22 cellular contexts compared by ENCODE assay signal in genomic region chr13:112651750-112652511, GRCh38. TPM values are rescaled to one million over a fixed set of nuclear protein-coding genes. Genes with fewer than 3 reads are reported as not detected.
A peak's percentile ranks its signal among the peaks of the same experiment; 100 is the strongest.
DNase-seq lines count a peak whose midpoint lies in the region; ATAC-seq and TF ChIP-seq lines count a peak whose summit lies in the region.
"Had no signal": no experiment of that assay in that cellular context is flagged by ENCODE, and none has a peak within 500 bp of the region (broad histone marks: within the 10 kb centered on the region; RNA-seq: fewer than 3 reads in every experiment).

No MANE protein-coding gene starts in this region.

- H3K27ac Mint-ChIP-seq in activated T-helper 17 cell treated with anti-CD3 and anti-CD28 coated beads, Interleukin-2, amount 50 U/mL, for 72 hours = peak overlapping the region; percentile 25
- H3K27ac Mint-ChIP-seq: activated CD8-positive, alpha-beta T cell treated with anti-CD3 and anti-CD28 coated beads, Interleukin-2, amount 10 ng/mL, durations not matched to agents 7 days and 5 days; CD8-positive, alpha-beta memory T cell; naive B cell had no signal

- no peaks in the 10 kb centered on the region for H3K79me2 ChIP-seq in mesendoderm (ENCODE audit: control insufficient read depth, insufficient read depth, low read length)

- TF ChIP-seq POLR2A in sigmoid colon (IDR thresholded peaks at IDR 0.05) = no peak

- no peak overlapping the region for H3K9ac ChIP-seq in mesendoderm (ENCODE audit: low read length)

- no peak overlapping the region for H3K23ac ChIP-seq in mesendoderm (ENCODE audit: low read length)

- intact Hi-C loops in sigmoid colon (cut with DNase I) = loop anchor here (5.0 kb wide), 1 partner anchor 60 kb away; no protein-coding TSS in a partner anchor

- H3K18ac ChIP-seq in mesendoderm (ENCODE audit: low read length) = no peak overlapping the region

- no peak overlapping the region for H3K4ac ChIP-seq in mesendoderm (ENCODE audit: low read depth, low read length)

- no peaks in the 10 kb centered on the region for H3K36me3 Mint-ChIP-seq in activated T-helper 17 cell treated with anti-CD3 and anti-CD28 coated beads, Interleukin-2, amount 50 U/mL, for 72 hours (ENCODE audit: low read depth)
- H3K36me3 Mint-ChIP-seq: CD8-positive, alpha-beta memory T cell; naive B cell had no signal

- H3K27me3 ChIP-seq in sigmoid colon (no peaks in the 10 kb centered on the region), mesendoderm (ENCODE audit: insufficient read depth, low read length, poor library complexity) (no peaks in the 10 kb centered on the region)
- H3K27me3 ChIP-seq: Peyer's patch, SJCRH30 had no signal

- no peak overlapping the region for H2BK120ac ChIP-seq in mesendoderm (ENCODE audit: low read depth, low read length)

- H3K27me3 Mint-ChIP-seq in activated T-helper 17 cell treated with anti-CD3 and anti-CD28 coated beads, Interleukin-2, amount 50 U/mL, for 72 hours = no peaks in the 10 kb centered on the region

- DNase-seq in LHCN-M2 (ENCODE audit: low read depth) = peak; percentile 4
- DNase-seq in kidney tubule cell (ENCODE audit: low spot score) = peak; percentile 1
- DNase-seq in sigmoid colon = no peak
- no peak for DNase-seq in mesendoderm
- no peak for DNase-seq in foreskin fibroblast
- DNase-seq: activated CD4-positive, CD25-positive, alpha-beta regulatory T cell treated with anti-CD3 and anti-CD28 coated beads, Interleukin-2, amount 50 U/mL, for 72 hours; activated CD8-positive, alpha-beta T cell treated with anti-CD3 and anti-CD28 coated beads, Interleukin-2, amount 10 ng/mL, durations not matched to agents 7 days and 5 days; activated naive CD4-positive, alpha-beta T cell treated with Interleukin-2 at 50 U/mL for 16 hours; activated T-cell treated with anti-CD3 and anti-CD28 coated beads, Interleukin-2, amount 50 U/mL, for 1 hour; CD8-positive, alpha-beta memory T cell; cerebellar nuclear complex; effector memory CD4-positive, alpha-beta T cell; KG1; naive B cell; NCI-H1930; Peyer's patch; SJCRH30; stimulated activated CD4-positive, alpha-beta T cell treated with anti-CD3 and anti-CD28 coated beads, Interleukin-2, amount 100 ng/mL, for 24 hours; stimulated activated naive CD4-positive, alpha-beta T cell; T1000 had no signal

- ATAC-seq in activated T-helper 17 cell treated with anti-CD3 and anti-CD28 coated beads, Interleukin-2, amount 50 U/mL, for 72 hours (replicated peaks) = no peak
- ATAC-seq in GM21786 (IDR thresholded peaks at IDR 0.05; ENCODE audit: unreplicated experiment) = no peak
- ATAC-seq: activated CD8-positive, alpha-beta T cell treated with anti-CD3 and anti-CD28 coated beads, Interleukin-2, amount 10 ng/mL, durations not matched to agents 7 days and 5 days had no signal

- H3K27ac ChIP-seq in sigmoid colon (peak overlapping the region in 3 of 4 donors; percentile 25 to 68 (median 65)), mesendoderm (ENCODE audit: low read depth, low read length) (no peak overlapping the region)
- H3K27ac ChIP-seq: SJCRH30 had no signal

- no peak overlapping the region for H4K8ac ChIP-seq in mesendoderm (ENCODE audit: low read depth, low read length)

- no peak for TF ChIP-seq EP300 in sigmoid colon (IDR thresholded peaks at IDR 0.05)

- no peak overlapping the region for H4K5ac ChIP-seq in mesendoderm (ENCODE audit: low read length)

- H3K56ac ChIP-seq in mesendoderm (ENCODE audit: low read length) = no peak overlapping the region

- H3K4me1 Mint-ChIP-seq in activated T-helper 17 cell treated with anti-CD3 and anti-CD28 coated beads, Interleukin-2, amount 50 U/mL, for 72 hours = no peaks in the 10 kb centered on the region
- H3K4me1 Mint-ChIP-seq: CD8-positive, alpha-beta memory T cell; naive B cell had no signal

- H3K4me1 ChIP-seq in sigmoid colon = peaks cover 0 to 31% (median 25%) of the 10 kb centered on the region in 4 donors
- H3K4me1 ChIP-seq in mesendoderm (ENCODE audit: control insufficient read depth, low read depth, low read length) = no peaks in the 10 kb centered on the region
- H3K4me1 ChIP-seq: SJCRH30 had no signal

- H3K9me3 ChIP-seq in sigmoid colon = no peaks in the 10 kb centered on the region
- H3K9me3 ChIP-seq: Peyer's patch, SJCRH30 had no signal

- no peaks in the 10 kb centered on the region for H3K79me1 ChIP-seq in mesendoderm (ENCODE audit: low read length)

- no peaks in the 10 kb centered on the region for H3K36me3 ChIP-seq in sigmoid colon
- H3K36me3 ChIP-seq in mesendoderm (ENCODE audit: control insufficient read depth, insufficient read depth, low read length) = no peaks in the 10 kb centered on the region
- H3K36me3 ChIP-seq: Peyer's patch, SJCRH30 had no signal

- H3K4me3 ChIP-seq in sigmoid colon = no peak overlapping the region
- H3K4me3 ChIP-seq in mesendoderm (ENCODE audit: low read length) = no peak overlapping the region
- no peak overlapping the region for H3K4me3 ChIP-seq in foreskin fibroblast (ENCODE audit: low read depth in 1 of 2, low read length in 2 of 2)
- H3K4me3 ChIP-seq: Peyer's patch, SJCRH30 had no signal

- H2BK5ac ChIP-seq in mesendoderm (ENCODE audit: low read length) = no peak overlapping the region

- no peak overlapping the region for H2AK5ac ChIP-seq in mesendoderm (ENCODE audit: low read length)

- H3K9me3 Mint-ChIP-seq in activated T-helper 17 cell treated with anti-CD3 and anti-CD28 coated beads, Interleukin-2, amount 50 U/mL, for 72 hours = no peaks in the 10 kb centered on the region
- H3K9me3 Mint-ChIP-seq: CD8-positive, alpha-beta memory T cell; naive B cell had no signal

- H3K4me2 ChIP-seq in mesendoderm (ENCODE audit: low read length) = no peak overlapping the region

- no peak for TF ChIP-seq CTCF in sigmoid colon (IDR thresholded peaks at IDR 0.05)
- no peak for TF ChIP-seq CTCF in foreskin fibroblast (IDR thresholded peaks at IDR 0.05; ENCODE audit: low read depth, low read length)

- H2BK15ac ChIP-seq in mesendoderm (replicated peaks; ENCODE audit: low read depth) = no peak overlapping the region

- 66 to 80% methylated on average over 7 of the region's 7 CpGs for WGBS in sigmoid colon, 2 donors
- WGBS in mesendoderm (ENCODE audit: extremely low coverage, insufficient coverage, low lambda C conversion rate) = no CpG with 5 or more reads among the region's 7 CpGs

- no peak overlapping the region for H3K4me3 Mint-ChIP-seq in activated T-helper 17 cell treated with anti-CD3 and anti-CD28 coated beads, Interleukin-2, amount 50 U/mL, for 72 hours
- H3K4me3 Mint-ChIP-seq: activated CD8-positive, alpha-beta T cell treated with anti-CD3 and anti-CD28 coated beads, Interleukin-2, amount 10 ng/mL, durations not matched to agents 7 days and 5 days; CD8-positive, alpha-beta memory T cell; naive B cell had no signal

RNA-seq across cellular contexts. Expression of gene ATP11A, which starts 37.9 kb away (rescaled TPM):
- total RNA-seq in LHCN-M2 (2014; rRNA removed) = 6.0 and 6.7 TPM in 2 replicates
- polyA plus RNA-seq in LHCN-M2 (2012) = 4.1 TPM
- 10 to 100 TPM; 39.7 to 48.6 TPM for total RNA-seq in activated T-helper 17 cell treated with anti-CD3 and anti-CD28 coated beads, Interleukin-2, amount 50 U/mL, for 72 hours
- 10 to 100 TPM in 2 of 4 donors, 1 to 10 TPM in 2; 9.6 to 22.9 (median 15.9) TPM for total RNA-seq in sigmoid colon
- polyA plus RNA-seq in sigmoid colon = 1 to 10 TPM in 2 of 3 donors, under 1 TPM in 1; 0.69 to 8.5 (median 3.0) TPM
- 12.6 TPM for polyA plus RNA-seq in mesendoderm (2013, experiment 1 of 2)
- 12.0 TPM for polyA plus RNA-seq in mesendoderm (2013, experiment 2 of 2)

Comparison
In these comparisons a context has a peak if more than half of its experiments do, and no peak if none do; other contexts are left out.
1. DNase-seq: peak in LHCN-M2 (single experiment) and kidney tubule cell (single experiment); none in sigmoid colon (single experiment), mesendoderm (single experiment) and foreskin fibroblast (0 of 2).